Comparison of ENCODE assay signal across 25 cellular contexts in the genomic region with DNA sequence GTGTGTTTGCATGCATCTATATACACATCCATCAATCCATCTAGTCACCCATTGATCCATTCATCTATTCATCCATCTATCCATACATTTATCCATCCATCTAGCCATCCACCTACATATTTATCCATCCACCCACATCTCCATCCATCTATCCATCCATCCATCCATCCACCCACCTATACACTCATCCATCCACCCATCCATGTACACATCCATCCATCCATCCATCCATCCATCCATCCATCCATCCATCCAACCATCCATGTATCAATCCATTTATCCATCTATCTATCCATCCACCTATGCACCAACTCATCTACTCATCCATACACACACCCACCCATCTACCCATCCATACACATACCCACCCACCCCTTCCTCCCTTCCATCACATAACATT. TPM values are rescaled to one million over a fixed set of nuclear protein-coding genes. Genes with fewer than 3 reads are reported as not detected.
"Had no signal": no experiment of that assay in that cellular context is flagged by ENCODE, and none has a peak within 500 bp of the region (broad histone marks: within the 10 kb centered on the region; RNA-seq: fewer than 3 reads in every experiment).

No MANE protein-coding gene starts in this region.

- H3K9me3 ChIP-seq: heart left ventricle, neutrophil had no signal

- H3K4me2 ChIP-seq: smooth muscle cell had no signal

- H3K27me3 Mint-ChIP-seq: activated CD4-positive, alpha-beta T cell treated with anti-CD3 and anti-CD28 coated beads, Interleukin-2, amount 10 ng/mL, durations not matched to agents 24 days and 14 days; activated naive CD8-positive, alpha-beta T cell treated with anti-CD3 and anti-CD28 coated beads for 36 hours; central memory CD8-positive, alpha-beta T cell had no signal

- H3K4me1 Mint-ChIP-seq: activated CD4-positive, alpha-beta T cell treated with anti-CD3 and anti-CD28 coated beads, Interleukin-2, amount 10 ng/mL, durations not matched to agents 24 days and 14 days; activated naive CD8-positive, alpha-beta T cell treated with anti-CD3 and anti-CD28 coated beads for 36 hours; central memory CD8-positive, alpha-beta T cell had no signal

- H3K9me3 Mint-ChIP-seq: activated naive CD8-positive, alpha-beta T cell treated with anti-CD3 and anti-CD28 coated beads for 36 hours; central memory CD8-positive, alpha-beta T cell had no signal

- ATAC-seq: activated CD8-positive, alpha-beta T cell treated with anti-CD3 and anti-CD28 coated beads, Interleukin-2, amount 10 ng/mL, durations not matched to agents 7 days and 5 days; heart left ventricle had no signal

- H3K36me3 Mint-ChIP-seq: activated naive CD8-positive, alpha-beta T cell treated with anti-CD3 and anti-CD28 coated beads for 36 hours; brain; naive B cell had no signal

- H3K4me3 ChIP-seq: heart left ventricle, lung, smooth muscle cell had no signal

- H3K27ac ChIP-seq: foreskin keratinocyte, heart left ventricle, neutrophil had no signal

- H3K36me3 ChIP-seq: heart left ventricle, neutrophil had no signal

- H3K27me3 ChIP-seq: heart left ventricle had no signal

- H3K27ac Mint-ChIP-seq: activated CD4-positive, alpha-beta T cell treated with anti-CD3 and anti-CD28 coated beads, Interleukin-2, amount 10 ng/mL, durations not matched to agents 24 days and 14 days; activated CD8-positive, alpha-beta T cell treated with anti-CD3 and anti-CD28 coated beads, Interleukin-2, amount 10 ng/mL, durations not matched to agents 7 days and 5 days; activated naive CD8-positive, alpha-beta T cell treated with anti-CD3 and anti-CD28 coated beads for 36 hours; naive B cell had no signal

- DNase-seq: activated CD4-positive, alpha-beta T cell treated with anti-CD3 and anti-CD28 coated beads, Interleukin-2, amount 10 ng/mL, durations not matched to agents 24 days and 14 days; activated CD4-positive, CD25-positive, alpha-beta regulatory T cell; activated CD8-positive, alpha-beta memory T cell treated with anti-CD3 and anti-CD28 coated beads, Interleukin-2, amount 50 U/mL, for 4 hours; activated CD8-positive, alpha-beta T cell treated with anti-CD3 and anti-CD28 coated beads, Interleukin-2, amount 10 ng/mL, durations not matched to agents 7 days and 5 days; activated gamma-delta T cell; activated naive CD8-positive, alpha-beta T cell treated with anti-CD3 and anti-CD28 coated beads for 36 hours; activated T-cell treated with anti-CD3 and anti-CD28 coated beads, Interleukin-2, amount 50 U/mL, for 48 hours; amygdala; cortex of kidney; effector CD4-positive, alpha-beta T cell; heart left ventricle; left cardiac atrium; midbrain; naive B cell; stimulated activated CD4-positive, alpha-beta T cell treated with anti-CD3 and anti-CD28 coated beads, Interleukin-4, amount 100 ng/mL, for 4 hours; stimulated activated CD8-positive, alpha-beta memory T cell treated with anti-CD3 and anti-CD28 coated beads, Interleukin-4, amount 100 ng/mL, for 48 hours; stimulated activated naive CD4-positive, alpha-beta T cell treated with Interleukin-2 at 50 U/mL for 16 hours; T-helper 2 cell had no signal

- H3K4me3 Mint-ChIP-seq: activated CD4-positive, alpha-beta T cell treated with anti-CD3 and anti-CD28 coated beads, Interleukin-2, amount 10 ng/mL, durations not matched to agents 24 days and 14 days; activated CD8-positive, alpha-beta T cell treated with anti-CD3 and anti-CD28 coated beads, Interleukin-2, amount 10 ng/mL, durations not matched to agents 7 days and 5 days; activated naive CD8-positive, alpha-beta T cell treated with anti-CD3 and anti-CD28 coated beads for 36 hours; brain; central memory CD8-positive, alpha-beta T cell; naive B cell had no signal

RNA-seq across cellular contexts. Expression of a gene that starts 18.8 kb away (rescaled TPM):
- total RNA-seq: activated CD8-positive, alpha-beta T cell treated with anti-CD3 and anti-CD28 coated beads, Interleukin-2, amount 10 ng/mL, durations not matched to agents 7 days and 5 days; activated naive CD8-positive, alpha-beta T cell treated with anti-CD3 and anti-CD28 coated beads for 36 hours; smooth muscle cell; ureter had no signal
